23 cellular contexts compared by ENCODE assay signal in genomic region chr14:74512431-74512830, GRCh38. TPM values are rescaled to one million over a fixed set of nuclear protein-coding genes. Genes with fewer than 3 reads are reported as not detected.
A peak's percentile ranks its signal among the peaks of the same experiment; 100 is the strongest.
DNase-seq lines count a peak whose midpoint lies in the region; ATAC-seq and TF ChIP-seq lines count a peak whose summit lies in the region.
"Had no signal": no experiment of that assay in that cellular context is flagged by ENCODE, and none has a peak within 500 bp of the region (broad histone marks: within the 10 kb centered on the region; RNA-seq: fewer than 3 reads in every experiment).

No MANE protein-coding gene starts in this region.

- ATAC-seq in HG02798 (IDR thresholded peaks at IDR 0.05; ENCODE audit: poor library complexity, unreplicated experiment) = no peak
- ATAC-seq: Right ventricle myocardium inferior had no signal

- H3K4me1 ChIP-seq in H9 (ENCODE audit: insufficient read depth, low read length) = peaks cover 5% of the 10 kb centered on the region; the same call in 1 of the 2 replicates
- H3K4me1 ChIP-seq in fibroblast of lung (ENCODE audit: control insufficient read depth, extremely low read depth, insufficient read depth, low read length) = peaks cover 37% of the 10 kb centered on the region
- no peaks in the 10 kb centered on the region for H3K4me1 ChIP-seq in sigmoid colon
- H3K4me1 ChIP-seq: Peyer's patch had no signal

- H3K18ac ChIP-seq in H9 (ENCODE audit: insufficient read length, low read depth, low read length) = no peak overlapping the region

- no peaks in the 10 kb centered on the region for H3K79me1 ChIP-seq in H9 (ENCODE audit: insufficient read depth, low read depth, low read length, poor library complexity, severe bottlenecking)

- H3K23me2 ChIP-seq in H9 (ENCODE audit: insufficient read length, low read depth, low read length, poor library complexity, severe bottlenecking) = no peaks in the 10 kb centered on the region

- no peak overlapping the region for H3K9ac ChIP-seq in H9 (ENCODE audit: extremely low read depth, insufficient read length, low read length)
- H3K9ac ChIP-seq in fibroblast of lung (ENCODE audit: insufficient read depth, low read length) = no peak overlapping the region

- POLR2A ChIA-PET in RWPE1 (lab: Yijun Ruan, JAX; ENCODE audit: low non-redundant PET) = no interaction called here

- CTCF ChIA-PET in RWPE1 (lab: Yijun Ruan, JAX) = interaction anchor here (0.7 to 0.9 kb wide), 2 partner anchors 10 to 76 kb away, joined by 3 to 4 read pairs; no protein-coding TSS in a partner anchor

- H4K91ac ChIP-seq in H9 (ENCODE audit: insufficient read length, low read depth, low read length) = no peak overlapping the region

- H3T11ph ChIP-seq in H9 (ENCODE audit: low read length) = no peak overlapping the region

- H3K9me3 ChIP-seq in H9 (ENCODE audit: control insufficient read depth, low read depth, low read length) (no peaks in the 10 kb centered on the region), fibroblast of lung (ENCODE audit: control insufficient read depth, insufficient read depth, low read depth, low read length) (no peaks in the 10 kb centered on the region), sigmoid colon (no peaks in the 10 kb centered on the region)
- H3K9me3 ChIP-seq: MG63, Peyer's patch had no signal

- H2BK20ac ChIP-seq in H9 (ENCODE audit: low read depth, low read length, poor library complexity, severe bottlenecking) = no peak overlapping the region

- no peaks in the 10 kb centered on the region for H3K79me2 ChIP-seq in H9 (ENCODE audit: insufficient read depth, low read length)
- no peaks in the 10 kb centered on the region for H3K79me2 ChIP-seq in fibroblast of lung (ENCODE audit: control insufficient read depth, insufficient read depth, low read length)

- H2BK5ac ChIP-seq in H9 (ENCODE audit: insufficient read length, low read length) = no peak overlapping the region

- H3K27me3 ChIP-seq in H9 (ENCODE audit: insufficient read depth, low read length) (no peaks in the 10 kb centered on the region), fibroblast of lung (ENCODE audit: control insufficient read depth, insufficient read depth, low read length) (no peaks in the 10 kb centered on the region), sigmoid colon (no peaks in the 10 kb centered on the region)
- H3K27me3 ChIP-seq: MG63, Peyer's patch had no signal

- peaks cover 33% of the 10 kb centered on the region for H3K36me3 ChIP-seq in fibroblast of lung (ENCODE audit: control insufficient read depth, insufficient read depth, low read length)
- no peaks in the 10 kb centered on the region for H3K36me3 ChIP-seq in sigmoid colon
- H3K36me3 ChIP-seq: MG63, Peyer's patch had no signal

- no peak overlapping the region for H3K4me3 Mint-ChIP-seq in H9
- H3K4me3 Mint-ChIP-seq: CD4-positive, CD25-positive, alpha-beta regulatory T cell had no signal

- DNase-seq in H9 (peak; percentile 7), RWPE1 (ENCODE audit: low spot score) (no peak), fibroblast of lung (ENCODE audit: low read depth in 2 of 2) (no peak), sigmoid colon (peak; percentile 15), NCI-H748 (lab: John Stamatoyannopoulos, UW; ENCODE audit: unreplicated experiment) (no peak), NCI-H1105 treated with DMSO at 0.1 percent for 48 hours (lab: John Stamatoyannopoulos, UW) (no peak)
- DNase-seq in stimulated activated naive CD4-positive, alpha-beta T cell treated with Interleukin-2 at 50 U/mL for 16 hours (lab: John Stamatoyannopoulos, UW) = no peak
- DNase-seq: CD4-positive, CD25-positive, alpha-beta regulatory T cell; EL; GF-D8; H7; Kasumi-1; NCI-H1092; NCI-H1436 treated with DMSO at 0.1 percent for 48 hours; NCI-H2029 treated with DMSO at 0.1 percent for 48 hours; NCI-H226; NCI-H510A treated with DMSO at 0.1 percent for 48 hours; NCI-H774; NK-92 treated with Interleukin-12 subunit alpha and Interleukin-12 subunit beta, amount 100 ng/mL, for 24 hours had no signal

- no peak overlapping the region for H2AK5ac ChIP-seq in H9 (ENCODE audit: insufficient read length, low read length)

- H2BK120ac ChIP-seq in H9 (ENCODE audit: low read depth, low read length, poor library complexity, severe bottlenecking) = no peak overlapping the region

- H2AFZ ChIP-seq in H9 (ENCODE audit: low read length) = no peak overlapping the region
- H2AFZ ChIP-seq in fibroblast of lung (ENCODE audit: low read length) = no peak overlapping the region

- no peak overlapping the region for H3K56ac ChIP-seq in H9 (ENCODE audit: insufficient read length, low read depth, low read length)

- no peaks in the 10 kb centered on the region for H3K36me3 Mint-ChIP-seq in H9 (ENCODE audit: insufficient read depth in 1 of 3, low read depth in 3 of 3)
- H3K36me3 Mint-ChIP-seq: CD4-positive, CD25-positive, alpha-beta regulatory T cell had no signal

- no peak overlapping the region for H3K23ac ChIP-seq in H9 (ENCODE audit: insufficient read length, low read depth, low read length)

- no peak for TF ChIP-seq EP300 in sigmoid colon (IDR thresholded peaks at IDR 0.05)

- H3K27ac Mint-ChIP-seq in H9 = peak overlapping the region in 1 of 3 experiments; percentile 59; a peak in 1 of 7 replicates

- no peak overlapping the region for H3K14ac ChIP-seq in H9 (ENCODE audit: insufficient read depth, low read length)

- no peak overlapping the region for H2BK15ac ChIP-seq in H9 (ENCODE audit: low read depth, low read length)

- H3K27ac ChIP-seq in H9 (ENCODE audit: insufficient read length, low read depth, low read length) (no peak overlapping the region), RWPE1 (peak overlapping the region; percentile 48; the same call in 1 of the 2 replicates), fibroblast of lung (ENCODE audit: insufficient read depth, low read length) (peak overlapping the region; percentile 86), sigmoid colon (no peak overlapping the region)
- H3K27ac ChIP-seq: Peyer's patch had no signal

- H4K20me1 ChIP-seq in H9 (ENCODE audit: control insufficient read depth, insufficient read depth, insufficient read length) (no peaks in the 10 kb centered on the region), fibroblast of lung (ENCODE audit: control insufficient read depth, extremely low read depth, insufficient read depth, low read length) (no peaks in the 10 kb centered on the region)

- no peak overlapping the region for H2BK12ac ChIP-seq in H9 (ENCODE audit: insufficient read length, low read depth, low read length)

- no peak overlapping the region for H3K4me2 ChIP-seq in H9 (ENCODE audit: insufficient read depth, insufficient read length, low read length)
- H3K4me2 ChIP-seq in fibroblast of lung (ENCODE audit: extremely low read depth, insufficient read depth, low read length) = no peak overlapping the region

- H3K4me1 Mint-ChIP-seq in H9 = peaks cover 47 to 51% of the 10 kb centered on the region in 2 experiments

- H3K9me3 Mint-ChIP-seq in H9 = no peaks in the 10 kb centered on the region

- intact Hi-C loops in sigmoid colon (cut with DNase I) = no loop called here

- WGBS in H9 (ENCODE audit: extremely low coverage, insufficient read length, low lambda C conversion rate) = no CpG with 5 or more reads among the region's 4 CpGs
- WGBS in sigmoid colon, 2 donors = 91 to 92% methylated on average over 4 of the region's 4 CpGs

- peaks cover 20% of the 10 kb centered on the region for H3K27me3 Mint-ChIP-seq in H9 (ENCODE audit: low read depth)

- TF ChIP-seq CTCF in H9 (conservative IDR thresholded peaks at IDR 0.05) (no peak), RWPE1 (conservative IDR thresholded peaks at IDR 0.05; ENCODE audit: low read depth) (no peak), fibroblast of lung (conservative IDR thresholded peaks at IDR 0.05 in 1 of 2, IDR thresholded peaks at IDR 0.05 in 1 of 2; ENCODE audit: low read depth in 1 of 2, low read length in 2 of 2) (no peak), sigmoid colon (IDR thresholded peaks at IDR 0.05) (no peak)

- TF ChIP-seq POLR2A in sigmoid colon (IDR thresholded peaks at IDR 0.05) = no peak

- no peak overlapping the region for H3K4ac ChIP-seq in H9 (ENCODE audit: low read depth, low read length)

- no peak overlapping the region for H3K4me3 ChIP-seq in fibroblast of lung (replicated peaks in 1 of 4; ENCODE audit: control extremely low read depth in 1 of 4, insufficient read depth in 1 of 4, low read depth in 3 of 4, low read length in 4 of 4)
- H3K4me3 ChIP-seq in sigmoid colon = no peak overlapping the region
- H3K4me3 ChIP-seq: MG63, Peyer's patch had no signal

- H4K8ac ChIP-seq in H9 (replicated peaks; ENCODE audit: insufficient read length, low read depth, low read length) = no peak overlapping the region

- H4K5ac ChIP-seq in H9 (ENCODE audit: insufficient read length, low read depth, low read length) = no peak overlapping the region

RNA-seq across cellular contexts. Expression of gene ISCA2, which starts 18.9 kb away (rescaled TPM):
- total RNA-seq in H9 (2021) (36.3 and 37.5 TPM in 2 replicates), fibroblast of lung (11.7 and 17.7 TPM in 2 replicates), sigmoid colon (10 to 100 TPM in 3 of 4 donors, 1 to 10 TPM in 1; 8.6 to 15.7 (median 12.0) TPM)
- polyA plus RNA-seq in fibroblast of lung (32.1 and 35.5 TPM in 2 replicates), sigmoid colon (10 to 100 TPM; 24.2 to 59.0 (median 27.0) TPM)
- polyA plus RNA-seq in fibroblast of lung (2012) = 16.6 and 24.9 TPM in 2 replicates
- 1.7 and 3.4 TPM in 2 replicates for polyA minus RNA-seq in fibroblast of lung (ENCODE audit: low replicate concordance)

RNA-seq across cellular contexts. Expression of gene NPC2, which starts 19.3 kb away (rescaled TPM):
- 133 and 137 TPM in 2 replicates for total RNA-seq in H9 (2021)
- total RNA-seq in fibroblast of lung = 238 and 363 TPM in 2 replicates
- polyA plus RNA-seq in fibroblast of lung = 275 and 299 TPM in 2 replicates
- 511 and 584 TPM in 2 replicates for polyA plus RNA-seq in fibroblast of lung (2012)
- 369 and 443 TPM in 2 replicates for polyA minus RNA-seq in fibroblast of lung (ENCODE audit: low replicate concordance)
- total RNA-seq in sigmoid colon = 100 to 1,000 TPM; 182 to 273 (median 215) TPM
- 100 to 1,000 TPM; 176 to 251 (median 230) TPM for polyA plus RNA-seq in sigmoid colon

Comparison
In these comparisons a context has a peak if more than half of its experiments do, and no peak if none do; other contexts are left out.
1. DNase-seq: peak in H9 (single experiment) and sigmoid colon (single experiment); none in RWPE1 (single experiment), fibroblast of lung (0 of 2), NCI-H748 (single experiment), stimulated activated naive CD4-positive, alpha-beta T cell treated with Interleukin-2 at 50 U/mL for 16 hours (single experiment) and NCI-H1105 treated with DMSO at 0.1 percent for 48 hours (single experiment).
2. H3K27ac ChIP-seq: peak in RWPE1 (single experiment) and fibroblast of lung (single experiment); none in H9 (single experiment) and sigmoid colon (0 of 4).